In genomic region chrX:114462266-114462665, GRCh38 we compare ENCODE assay signal across 2 cellular contexts.
TF ChIP-seq lines count a peak whose summit lies in the region.

No MANE protein-coding gene starts in this region.

TF ChIP-seq in GM23338, 12 proteins besides CTCF, POLR2A, EP300 and RAD21 (continued from another document):
- TF ChIP-seq CREB1 (CRISPR knock-in tag; IDR thresholded peaks at IDR 0.05; ENCODE audit: low read depth) (no peak), ZNF331 (CRISPR knock-in tag; IDR thresholded peaks at IDR 0.05; ENCODE audit: low read depth) (no peak), STAT1 (IDR thresholded peaks at IDR 0.05; ENCODE audit: unreplicated experiment) (no peak), EZH2 (IDR thresholded peaks at IDR 0.05; ENCODE audit: low read depth, unreplicated experiment) (no peak), POLR2AphosphoS5 (IDR thresholded peaks at IDR 0.05; ENCODE audit: low read depth) (no peak), NANOG (IDR thresholded peaks at IDR 0.05; ENCODE audit: borderline replicate concordance) (no peak), JUNB (IDR thresholded peaks at IDR 0.05; ENCODE audit: unreplicated experiment) (no peak), ETS1 (IDR thresholded peaks at IDR 0.05) (no peak), ZNF462 (CRISPR knock-in tag; IDR thresholded peaks at IDR 0.05) (no peak), REST (IDR thresholded peaks at IDR 0.05; ENCODE audit: unreplicated experiment) (no peak)
TF ChIP-seq in GM23338: peak in this region for 0.

TF ChIP-seq in H1, 55 proteins besides CTCF, POLR2A, EP300 and RAD21 (continued from another document):
- no peak for TF ChIP-seq RXRA (IDR thresholded peaks at IDR 0.05; ENCODE audit: insufficient read depth, low read depth, low read length)
- TF ChIP-seq CBX5 (IDR thresholded peaks at IDR 0.05; ENCODE audit: low read depth, low read length): no peak
- TF ChIP-seq CREB1 (IDR thresholded peaks at IDR 0.05): no peak
- no peak for TF ChIP-seq RBBP5 (IDR thresholded peaks at IDR 0.05; ENCODE audit: borderline replicate concordance, low read depth, low read length)
- TF ChIP-seq BRCA1 (IDR thresholded peaks at IDR 0.05; ENCODE audit: low read depth, low read length): no peak
- TF ChIP-seq TAF7 (optimal IDR thresholded peaks at IDR 0.05; ENCODE audit: borderline replicate concordance, low read depth, low read length): no peak
- TF ChIP-seq TEAD4 (IDR thresholded peaks at IDR 0.05; ENCODE audit: low read depth, low read length): no peak
- no peak for TF ChIP-seq FOSL1 (IDR thresholded peaks at IDR 0.05; ENCODE audit: insufficient read depth, low read depth, low read length)
- no peak for TF ChIP-seq NANOG (IDR thresholded peaks at IDR 0.05; ENCODE audit: insufficient read depth, low read depth, low read length, poor library complexity, severe bottlenecking)
- TF ChIP-seq TBP (IDR thresholded peaks at IDR 0.05; ENCODE audit: low read depth, low read length): no peak
- TF ChIP-seq ATF2 (IDR thresholded peaks at IDR 0.05; ENCODE audit: low read length): no peak
- no peak for TF ChIP-seq EGR1 (IDR thresholded peaks at IDR 0.05; ENCODE audit: borderline replicate concordance, low read depth, low read length)
- no peak for TF ChIP-seq SIN3A (conservative IDR thresholded peaks at IDR 0.05 in 1 of 2, IDR thresholded peaks at IDR 0.05 in 1 of 2; ENCODE audit: low read depth in 1 of 2, low read length in 2 of 2)
- no peak for TF ChIP-seq KDM4A (IDR thresholded peaks at IDR 0.05; ENCODE audit: low read depth, low read length, severe bottlenecking)
- no peak for TF ChIP-seq JUN (IDR thresholded peaks at IDR 0.05; ENCODE audit: low read depth, low read length)
